In the genomic region with DNA sequence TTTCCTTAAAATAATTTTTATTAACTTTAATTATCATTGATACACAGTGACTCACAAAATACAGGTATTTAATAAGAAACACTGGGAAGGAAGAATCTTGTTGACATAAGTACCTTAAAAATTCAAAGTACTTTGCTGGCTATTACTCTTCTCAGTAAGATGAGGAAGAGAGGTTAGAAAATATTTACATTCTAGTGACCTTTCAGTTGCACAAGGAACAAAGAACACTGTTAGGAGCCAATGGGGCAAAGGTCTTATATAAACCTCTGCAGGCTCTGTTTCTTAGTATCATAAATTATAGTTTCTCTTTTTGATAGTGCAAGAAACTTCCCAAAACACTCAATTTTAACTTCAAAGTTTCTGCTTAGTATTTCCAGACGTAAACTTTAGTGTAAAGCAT, we compare ENCODE assay signal across 16 cellular contexts.
"Had no signal": no experiment of that assay in that cellular context is flagged by ENCODE, and none has a peak within 500 bp of the region (broad histone marks: within the 10 kb centered on the region; RNA-seq: fewer than 3 reads in every experiment).

No MANE protein-coding gene starts in this region.

- FAIRE-seq: bronchial epithelial cell, endometrium had no signal

- H3K9ac ChIP-seq: parathyroid adenoma had no signal

- H3K9me3 ChIP-seq: ascending aorta, esophagus muscularis mucosa, upper lobe of left lung had no signal

- H2AFZ ChIP-seq: parathyroid adenoma had no signal

- H3K36me3 ChIP-seq: ascending aorta, esophagus muscularis mucosa, upper lobe of left lung had no signal

- DNase-seq: activated CD4-positive, alpha-beta memory T cell treated with anti-CD3 and anti-CD28 coated beads, Interleukin-2, amount 10 ng/mL, durations not matched to agents 7 days and 5 days; activated CD8-positive, alpha-beta memory T cell treated with anti-CD3 and anti-CD28 coated beads, Interleukin-2, amount 50 U/mL, for 4 hours; activated gamma-delta T cell treated with Interleukin-2 at 50 U/mL for 16 hours; activated naive CD8-positive, alpha-beta T cell treated with anti-CD3 and anti-CD28 coated beads, Interleukin-2, amount 10 ng/mL, durations not matched to agents 7 days and 5 days; activated T-cell treated with anti-CD3 and anti-CD28 coated beads, Interleukin-2, amount 50 U/mL, for 72 hours; foreskin keratinocyte; retina; substantia nigra; T-helper 1 cell; upper lobe of left lung had no signal

- H3K27me3 ChIP-seq: ascending aorta, esophagus muscularis mucosa, foreskin keratinocyte, upper lobe of left lung had no signal

- ATAC-seq: activated T-cell treated with anti-CD3 and anti-CD28 coated beads, Interleukin-2, amount 50 U/mL, for 72 hours; foreskin keratinocyte had no signal

- H3K27ac ChIP-seq: ascending aorta, esophagus muscularis mucosa, foreskin keratinocyte, parathyroid adenoma, VCaP had no signal

- H3K4me3 ChIP-seq: ascending aorta, esophagus muscularis mucosa, upper lobe of left lung had no signal
